ENCODE assay signal across 35 cellular contexts in the genomic region with DNA sequence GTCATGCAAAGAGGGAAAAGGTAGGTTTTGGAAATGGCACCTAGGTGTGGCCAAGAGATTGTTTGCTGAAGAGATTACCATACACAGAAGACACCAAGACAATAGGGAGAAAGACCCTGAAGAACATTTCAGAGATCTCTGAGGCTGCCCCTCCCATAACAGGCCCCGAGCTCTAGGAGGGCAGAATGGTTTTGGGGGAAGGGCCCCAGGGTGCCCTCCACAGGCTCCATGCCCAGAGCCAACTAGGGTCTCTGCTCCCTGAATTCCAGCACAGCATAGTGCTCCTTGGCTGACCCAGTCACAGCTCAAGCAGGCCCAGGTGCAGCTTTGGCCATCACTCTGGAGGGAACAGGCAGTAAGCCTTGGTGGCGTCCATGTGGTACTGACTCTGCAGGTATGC.
"Had no signal": no experiment of that assay in that cellular context is flagged by ENCODE, and none has a peak within 500 bp of the region (broad histone marks: within the 10 kb centered on the region; RNA-seq: fewer than 3 reads in every experiment).

No MANE protein-coding gene starts in this region.

- H3K9me3 ChIP-seq: adrenal gland, body of pancreas had no signal

- FAIRE-seq: astrocyte, TTC549 had no signal

- H3K4me3 ChIP-seq: adrenal gland, body of pancreas, breast epithelium had no signal

- H3K27ac ChIP-seq: adrenal gland, body of pancreas, brain microvascular endothelial cell, breast epithelium, VCaP had no signal

- H3K27me3 ChIP-seq: body of pancreas had no signal

- H3K4me1 ChIP-seq: adrenal gland, body of pancreas, breast epithelium had no signal

- ATAC-seq: activated CD4-positive, alpha-beta T cell treated with anti-CD3 and anti-CD28 coated beads for 36 hours; activated CD4-positive, CD25-positive, alpha-beta regulatory T cell treated with anti-CD3 and anti-CD28 coated beads, Interleukin-2, amount 50 U/mL, for 24 hours; activated CD8-positive, alpha-beta memory T cell treated with anti-CD3 and anti-CD28 coated beads, Interleukin-2, amount 10 ng/mL, durations not matched to agents 7 days and 5 days; activated CD8-positive, alpha-beta T cell treated with anti-CD3 and anti-CD28 coated beads, Interleukin-2, amount 10 ng/mL, durations not matched to agents 7 days and 5 days; activated naive CD4-positive, alpha-beta T cell treated with anti-CD3 and anti-CD28 coated beads, Interleukin-2, amount 50 U/mL, for 72 hours; body of pancreas; WTC11 had no signal

- DNase-seq: activated CD4-positive, alpha-beta memory T cell treated with anti-CD3 and anti-CD28 coated beads, Interleukin-2, amount 10 ng/mL, durations not matched to agents 7 days and 5 days; activated CD4-positive, alpha-beta T cell treated with anti-CD3 and anti-CD28 coated beads for 1 hour; activated CD4-positive, alpha-beta T cell treated with anti-CD3 and anti-CD28 coated beads for 36 hours; activated CD4-positive, alpha-beta T cell treated with anti-CD3 and anti-CD28 coated beads for 48 hours; activated CD4-positive, alpha-beta T cell treated with anti-CD3 and anti-CD28 coated beads, Interleukin-2, amount 10 ng/mL, durations not matched to agents 7 days and 5 days; activated CD4-positive, alpha-beta T cell treated with anti-CD3 and anti-CD28 coated beads, Interleukin-2, amount 50 U/mL, for 48 hours; activated CD4-positive, CD25-positive, alpha-beta regulatory T cell; activated CD8-positive, alpha-beta memory T cell treated with anti-CD3 and anti-CD28 coated beads for 24 hours; activated CD8-positive, alpha-beta memory T cell treated with anti-CD3 and anti-CD28 coated beads, Interleukin-2, amount 10 ng/mL, durations not matched to agents 7 days and 5 days; activated CD8-positive, alpha-beta memory T cell treated with anti-CD3 and anti-CD28 coated beads, Interleukin-2, amount 50 U/mL, for 48 hours; activated CD8-positive, alpha-beta T cell treated with anti-CD3 and anti-CD28 coated beads, Interleukin-2, amount 10 ng/mL, durations not matched to agents 7 days and 5 days; activated effector memory CD4-positive, alpha-beta T cell treated with anti-CD3 and anti-CD28 coated beads, Interleukin-2, amount 50 U/mL, for 16 hours; activated gamma-delta T cell treated with Interleukin-2 at 50 U/mL for 16 hours; activated naive CD4-positive, alpha-beta T cell; activated naive CD4-positive, alpha-beta T cell treated with anti-CD3 and anti-CD28 coated beads for 36 hours; activated naive CD4-positive, alpha-beta T cell treated with anti-CD3 and anti-CD28 coated beads, Interleukin-2, amount 50 U/mL, for 16 hours; activated naive CD8-positive, alpha-beta T cell treated with anti-CD3 and anti-CD28 coated beads for 36 hours; activated T-cell treated with anti-CD3 and anti-CD28 coated beads, Interleukin-2, amount 50 U/mL, for 24 hours; activated T-cell treated with anti-CD3 and anti-CD28 coated beads, Interleukin-2, amount 50 U/mL, for 48 hours; adrenal gland; amniotic stem cell; aorta; body of pancreas; brain microvascular endothelial cell; central memory CD4-positive, alpha-beta T cell; T-helper 1 cell; T-helper 2 cell; T-helper 9 cell had no signal

- H3K36me3 ChIP-seq: adrenal gland, brain microvascular endothelial cell, breast epithelium had no signal
